8 cellular contexts compared by ENCODE assay signal in the genomic region with DNA sequence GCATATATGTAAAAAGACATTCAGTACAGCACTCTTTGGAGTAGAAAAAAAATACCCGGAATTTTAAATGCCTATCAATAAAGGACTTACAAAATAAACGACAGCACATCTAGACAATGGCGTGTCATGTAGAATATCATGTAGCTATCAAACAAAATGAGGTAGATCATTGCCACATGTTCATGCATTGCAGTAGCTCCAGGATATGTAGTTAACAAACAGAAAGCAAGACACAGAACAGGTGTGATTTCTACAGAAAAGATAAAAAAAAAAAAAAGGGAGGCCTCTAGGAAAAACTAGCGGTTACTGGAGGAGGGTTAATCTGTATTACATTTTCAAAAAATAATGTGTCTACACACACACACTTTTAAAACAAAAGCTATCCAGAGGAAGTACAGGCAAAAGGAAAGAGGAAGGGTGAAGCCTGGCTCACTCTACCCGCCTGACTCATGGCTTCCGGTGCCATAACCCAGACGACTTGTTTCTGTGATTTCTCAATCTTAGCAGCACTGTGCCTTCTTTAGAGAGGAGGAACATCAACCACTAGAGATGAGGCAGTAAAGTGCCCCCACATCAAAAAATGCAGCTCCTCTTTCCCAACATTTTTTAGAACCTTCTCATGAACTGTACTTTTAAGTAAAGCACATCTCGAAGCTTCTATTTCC. TPM values are rescaled to one million over a fixed set of nuclear protein-coding genes. Genes with fewer than 3 reads are reported as not detected.
DNase-seq lines count a peak whose midpoint lies in the region; ATAC-seq and TF ChIP-seq lines count a peak whose summit lies in the region.

No MANE protein-coding gene starts in this region.

- no peak for TF ChIP-seq CTCF in liver (IDR thresholded peaks at IDR 0.05; ENCODE audit: low read depth, low read length, missing input control)

- ATAC-seq in GM19023 (IDR thresholded peaks at IDR 0.05; ENCODE audit: unreplicated experiment) (peak; percentile 91), HG03108 (IDR thresholded peaks at IDR 0.05; ENCODE audit: unreplicated experiment) (peak; percentile 93), T-cell (replicated peaks in 1 of 4) (peak; percentile 97 to 100 (median 98))

- no peaks in the 10 kb centered on the region for H3K36me3 ChIP-seq in liver (ENCODE audit: control insufficient read depth in 4 of 4, insufficient read depth in 3 of 4, low read depth in 1 of 4, low read length in 3 of 4)

- peak; percentile 11 to 20 for TF ChIP-seq RAD21 in liver (IDR thresholded peaks at IDR 0.05)

- peaks cover 0 to 3% (median 0%) of the 10 kb centered on the region in 4 donors for H3K4me1 ChIP-seq in liver (ENCODE audit: control insufficient read depth in 4 of 4, insufficient read depth in 4 of 4, low read length in 3 of 4)

- DNase-seq in T-cell (peak in 32 of 34 experiments; percentile 10 to 67 (median 40)), astrocyte of the hippocampus (ENCODE audit: low read depth, low spot score) (peak; percentile 20), 8988T (no peak), DMS79 treated with DMSO at 0.1 percent for 48 hours (lab: John Stamatoyannopoulos, UW) (no peak)
- DNase-seq in stimulated activated CD8-positive, alpha-beta memory T cell treated with anti-CD3 and anti-CD28 coated beads, Interleukin-15, amount 100 ng/mL, for 4 hours (ENCODE audit: low read depth in 2 of 2) = peak; percentile 41 to 56

- H3K27me3 ChIP-seq in liver (ENCODE audit: control insufficient read depth in 4 of 4, insufficient read depth in 4 of 4, low read length in 3 of 4) = peaks cover 0 to 4% (median under 1%) of the 10 kb centered on the region in 4 donors

- no peaks in the 10 kb centered on the region for H3K36me3 Mint-ChIP-seq in T-cell

- H3K9me3 ChIP-seq in liver (ENCODE audit: control insufficient read depth in 4 of 4, low read length in 3 of 4) = no peaks in the 10 kb centered on the region

- WGBS in liver = 59% methylated on average over 8 of the region's 8 CpGs

- H3K4me3 Mint-ChIP-seq in T-cell = peak overlapping the region; percentile 66 to 71 (median 70)

- no peak overlapping the region for H3K4me3 ChIP-seq in liver (ENCODE audit: low read depth in 1 of 3, low read length in 3 of 3)

- H3K4me1 Mint-ChIP-seq in T-cell = peaks cover 31 to 41% (median 35%) of the 10 kb centered on the region in 3 donors

- no peaks in the 10 kb centered on the region for H3K9me3 Mint-ChIP-seq in T-cell

- no peaks in the 10 kb centered on the region for H3K27me3 Mint-ChIP-seq in T-cell

- peak overlapping the region; percentile 86 to 91 for H3K27ac Mint-ChIP-seq in T-cell

- H3K27ac ChIP-seq in liver (ENCODE audit: low read depth in 1 of 2, low read length in 2 of 2) = peak overlapping the region; percentile 51 to 64

- peak overlapping the region in 1 of 2 donors; percentile 39 for H3K9ac ChIP-seq in liver (ENCODE audit: low read depth in 1 of 2, low read length in 2 of 2)

- CTCF ChIA-PET in T-cell (lab: Charles Lee) = interaction anchor here (0.5 to 1.5 kb wide), 7 partner anchors 25 to 1118 kb away, joined by 3 to 5 read pairs (median 4); no protein-coding TSS in a partner anchor

- POLR2A ChIA-PET in T-cell (lab: Charles Lee) = interaction anchor here in 1 of 2 donors (0.5 to 1.2 kb wide), 2 partner anchors 31 to 118 kb away, joined by 3 to 5 read pairs; no protein-coding TSS in a partner anchor

TF ChIP-seq in liver, 16 proteins besides CTCF, POLR2A, EP300 and RAD21:
- TF ChIP-seq NR2F2 (IDR thresholded peaks at IDR 0.05) (peak; percentile 74), HNF4A (conservative IDR thresholded peaks at IDR 0.05) (no peak), EGR1 (IDR thresholded peaks at IDR 0.05; ENCODE audit: low read depth in 2 of 2) (no peak), FOXA1 (IDR thresholded peaks at IDR 0.05) (no peak), RXRA (IDR thresholded peaks at IDR 0.05) (no peak), GABPA (IDR thresholded peaks at IDR 0.05 in 1 of 2, conservative IDR thresholded peaks at IDR 0.05 in 1 of 2) (no peak), YY1 (IDR thresholded peaks at IDR 0.05) (no peak), FOXA2 (IDR thresholded peaks at IDR 0.05) (no peak), SP1 (IDR thresholded peaks at IDR 0.05) (peak; percentile 39), JUND (IDR thresholded peaks at IDR 0.05) (peak; percentile 56 to 60)
- TF ChIP-seq, protein P1, sequence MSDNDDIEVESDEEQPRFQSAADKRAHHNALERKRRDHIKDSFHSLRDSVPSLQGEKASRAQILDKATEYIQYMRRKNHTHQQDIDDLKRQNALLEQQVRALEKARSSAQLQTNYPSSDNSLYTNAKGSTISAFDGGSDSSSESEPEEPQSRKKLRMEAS (IDR thresholded peaks at IDR 0.05) = no peak
- TF ChIP-seq, protein P2, sequence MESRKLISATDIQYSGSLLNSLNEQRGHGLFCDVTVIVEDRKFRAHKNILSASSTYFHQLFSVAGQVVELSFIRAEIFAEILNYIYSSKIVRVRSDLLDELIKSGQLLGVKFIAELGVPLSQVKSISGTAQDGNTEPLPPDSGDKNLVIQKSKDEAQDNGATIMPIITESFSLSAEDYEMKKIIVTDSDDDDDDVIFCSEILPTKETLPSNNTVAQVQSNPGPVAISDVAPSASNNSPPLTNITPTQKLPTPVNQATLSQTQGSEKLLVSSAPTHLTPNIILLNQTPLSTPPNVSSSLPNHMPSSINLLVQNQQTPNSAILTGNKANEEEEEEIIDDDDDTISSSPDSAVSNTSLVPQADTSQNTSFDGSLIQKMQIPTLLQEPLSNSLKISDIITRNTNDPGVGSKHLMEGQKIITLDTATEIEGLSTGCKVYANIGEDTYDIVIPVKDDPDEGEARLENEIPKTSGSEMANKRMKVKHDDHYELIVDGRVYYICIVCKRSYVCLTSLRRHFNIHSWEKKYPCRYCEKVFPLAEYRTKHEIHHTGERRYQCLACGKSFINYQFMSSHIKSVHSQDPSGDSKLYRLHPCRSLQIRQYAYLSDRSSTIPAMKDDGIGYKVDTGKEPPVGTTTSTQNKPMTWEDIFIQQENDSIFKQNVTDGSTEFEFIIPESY (IDR thresholded peaks at IDR 0.05) = peak; percentile 16
- TF ChIP-seq, protein P3, sequence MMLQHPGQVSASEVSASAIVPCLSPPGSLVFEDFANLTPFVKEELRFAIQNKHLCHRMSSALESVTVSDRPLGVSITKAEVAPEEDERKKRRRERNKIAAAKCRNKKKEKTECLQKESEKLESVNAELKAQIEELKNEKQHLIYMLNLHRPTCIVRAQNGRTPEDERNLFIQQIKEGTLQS (IDR thresholded peaks at IDR 0.05) = no peak

RNA-seq across cellular contexts. Expression of a gene that starts 6.9 kb away (rescaled TPM):
- total RNA-seq in T-cell = 1 to 10 TPM; 3.8 to 8.7 (median 6.2) TPM
- total RNA-seq in liver = 10 to 100 TPM in 1 of 2 donors, 1 to 10 TPM in 1; 8.7 to 14.8 TPM
- polyA plus RNA-seq in liver = 1 to 10 TPM; 1.5 to 4.6 TPM

Comparison
In these comparisons a context has a peak if more than half of its experiments do, and no peak if none do; other contexts are left out.
1. DNase-seq: peak in T-cell (32 of 34), astrocyte of the hippocampus (single experiment) and stimulated activated CD8-positive, alpha-beta memory T cell treated with anti-CD3 and anti-CD28 coated beads, Interleukin-15, amount 100 ng/mL, for 4 hours (2 of 2); none in 8988T (single experiment) and DMS79 treated with DMSO at 0.1 percent for 48 hours (single experiment).
2. Peak in every context shown above with its lines, with median percentiles within 50 percentile points of each other: ATAC-seq.